Comparison of ENCODE assay signal across 8 cellular contexts in genomic region chr5:133111299-133111698, GRCh38. TPM values are rescaled to one million over a fixed set of nuclear protein-coding genes. Genes with fewer than 3 reads are reported as not detected.
DNase-seq lines count a peak whose midpoint lies in the region; ATAC-seq, FAIRE-seq and TF ChIP-seq lines count a peak whose summit lies in the region.

No MANE protein-coding gene starts in this region.

- peak; percentile 89 for ATAC-seq in HCT116

- POLR2A ChIA-PET in HCT116 (lab: Charles Lee) = no interaction called here

- H2AFZ ChIP-seq in HCT116 (ENCODE audit: low read depth, low read length, poor library complexity, severe bottlenecking) = peak overlapping the region; percentile 91

- DNase-seq in Caki2 (ENCODE audit: low read depth) = peak; percentile 63
- DNase-seq in HCT116 (ENCODE audit: low read depth, low spot score) = peak; percentile 68
- peak; percentile 58 for DNase-seq in NCI-H345 treated with DMSO at 0.1 percent for 48 hours (lab: John Stamatoyannopoulos, UW; ENCODE audit: unreplicated experiment)
- DNase-seq in activated CD4-positive, CD25-positive, alpha-beta regulatory T cell treated with anti-CD3 and anti-CD28 coated beads, Interleukin-2, amount 50 U/mL, for 16 hours (ENCODE audit: low read depth, low spot score) = peak; percentile 43
- peak; percentile 89 to 90 for DNase-seq in cardiac fibroblast (ENCODE audit: low read depth in 2 of 2)
- peak; percentile 92 for DNase-seq in kidney
- DNase-seq in stimulated activated CD4-positive, alpha-beta T cell treated with anti-CD3 and anti-CD28 coated beads, Interleukin-1b, Interleukin-23, amount 100 ng/mL, for 4 hours (ENCODE audit: low read depth in 2 of 2) = peak; percentile 72 to 79
- DNase-seq in mesenteric fat pad (ENCODE audit: low spot score) = no peak

- intact Hi-C loops in HCT116 (cut with micrococcal nuclease) = loop anchor here (1.0 to 5.0 kb wide), 7 partner anchors 137 to 833 kb away; no protein-coding TSS in a partner anchor
- intact Hi-C loops in kidney (cut with DNase I) = loop anchor here (5.0 kb wide), 1 partner anchor 756 kb away; no protein-coding TSS in a partner anchor

- CTCF ChIA-PET in HCT116 (lab: Charles Lee) = interaction anchor here (0.7 to 3.2 kb wide), 7 partner anchors 17 to 834 kb away, joined by 3 to 36 read pairs (median 3); no protein-coding TSS in a partner anchor

- no peaks in the 10 kb centered on the region for H4K20me1 ChIP-seq in HCT116 (ENCODE audit: insufficient read depth)

- H3K9me2 ChIP-seq in HCT116 (ENCODE audit: insufficient read depth) = no peaks in the 10 kb centered on the region

- FAIRE-seq in kidney (lab: Jason Lieb, UNC) = no peak

- no peak overlapping the region for H3K4me3 ChIP-seq in HCT116 (replicated peaks in 1 of 2; ENCODE audit: low read depth in 1 of 2, low read length in 2 of 2)
- H3K4me3 ChIP-seq in cardiac fibroblast (replicated peaks in 1 of 2; ENCODE audit: low read depth in 2 of 2, low read length in 2 of 2) = no peak overlapping the region
- no peak overlapping the region for H3K4me3 ChIP-seq in kidney (ENCODE audit: low read length in 2 of 2)

- TF ChIP-seq POLR2A in HCT116 (IDR thresholded peaks at IDR 0.05; ENCODE audit: borderline replicate concordance, extremely low read depth, insufficient read depth, insufficient read length) = no peak

- peak; percentile 99 for TF ChIP-seq RAD21 in HCT116 (IDR thresholded peaks at IDR 0.05; ENCODE audit: low read depth)

- no peaks in the 10 kb centered on the region for H3K79me2 ChIP-seq in HCT116 (ENCODE audit: insufficient read depth, low read length)

- no peaks in the 10 kb centered on the region for H3K27me3 ChIP-seq in HCT116 (ENCODE audit: insufficient read depth, low read length)

- in situ Hi-C loops in Caki2 (cut with HindIII; ENCODE audit: low pct_unique_long_range_greater_than_20kb, low sequenced_read_pairs) = no loop called here

- TF ChIP-seq CTCF in HCT116 (IDR thresholded peaks at IDR 0.05 in 2 of 3, conservative IDR thresholded peaks at IDR 0.05 in 1 of 3; ENCODE audit: borderline replicate concordance in 1 of 3, insufficient read depth in 1 of 3, low read depth in 2 of 3, low read length in 2 of 3) (peak; percentile 92 to 97 (median 93)), cardiac fibroblast (IDR thresholded peaks at IDR 0.05; ENCODE audit: low read depth, low read length) (peak; percentile 90), kidney (IDR thresholded peaks at IDR 0.05; ENCODE audit: borderline replicate concordance, extremely low read depth, insufficient read depth) (peak; percentile 89)

- peak overlapping the region; percentile 17 for H3K4me2 ChIP-seq in HCT116 (ENCODE audit: low read length)

- H3K9ac ChIP-seq in HCT116 (ENCODE audit: low read length) = no peak overlapping the region
- H3K9ac ChIP-seq in kidney (ENCODE audit: low read length in 2 of 2) = no peak overlapping the region

- H3K36me3 ChIP-seq in HCT116 (ENCODE audit: control insufficient read depth in 1 of 2, insufficient read depth in 2 of 2, low read length in 2 of 2) = no peaks in the 10 kb centered on the region
- no peaks in the 10 kb centered on the region for H3K36me3 ChIP-seq in kidney (ENCODE audit: control insufficient read depth in 1 of 2, insufficient read depth in 2 of 2, low read length in 2 of 2)

- H3K4me1 ChIP-seq in HCT116 (ENCODE audit: control insufficient read depth in 1 of 2, insufficient read depth in 2 of 2, low read length in 2 of 2) = peaks cover 0 to 6% of the 10 kb centered on the region in 2 experiments; a peak in 1 of 4 replicates
- no peaks in the 10 kb centered on the region for H3K4me1 ChIP-seq in kidney (ENCODE audit: control insufficient read depth in 1 of 2, insufficient read depth in 1 of 2, low read depth in 1 of 2, low read length in 2 of 2)

- RAD21 ChIA-PET in HCT116 (lab: Charles Lee; ENCODE audit: low non-redundant PET in 1 of 2, low total read pairs in 2 of 2, uncharacterized antibody in 2 of 2, unreplicated experiment in 2 of 2) = interaction anchor here (0.7 to 1.5 kb wide), 5 partner anchors 135 to 312 kb away, joined by 3 to 6 read pairs (median 4); no protein-coding TSS in a partner anchor

- H3K9me3 ChIP-seq in HCT116 (ENCODE audit: control insufficient read depth in 1 of 2, insufficient read depth in 1 of 2, low read depth in 1 of 2, low read length in 2 of 2) (no peaks in the 10 kb centered on the region), kidney (ENCODE audit: control insufficient read depth in 1 of 2, low read length in 2 of 2) (no peaks in the 10 kb centered on the region)

- H3K27ac ChIP-seq in HCT116 (ENCODE audit: low read depth, low read length) (no peak overlapping the region), kidney (ENCODE audit: low read depth in 2 of 2, low read length in 2 of 2) (no peak overlapping the region)

- no TSS peak for BruUV-seq in HCT116 (replicated peaks; lab: Mats Ljungman, UMichigan)

TF ChIP-seq in HCT116, 20 proteins besides CTCF, POLR2A, EP300 and RAD21:
- TF ChIP-seq SIN3A (IDR thresholded peaks at IDR 0.05; ENCODE audit: low read depth) (no peak), ZFX (IDR thresholded peaks at IDR 0.05) (no peak), YY1 (IDR thresholded peaks at IDR 0.05; ENCODE audit: extremely low read depth, insufficient replicate concordance, low read depth, low read length) (peak; percentile 36)
TF ChIP-seq in HCT116: peak in this region for 1.

RNA-seq across cellular contexts. Expression of gene HSPA4, which starts 59.5 kb away (rescaled TPM):
- 123 and 188 TPM in 2 replicates for total RNA-seq in Caki2 (2014; rRNA removed; shearing (Covaris generic); ENCODE audit: low replicate concordance)
- 212 TPM for total RNA-seq in HCT116 (2021; ENCODE audit: unreplicated experiment)
- 46.8 and 63.6 TPM in 2 replicates for polyA plus RNA-seq in HCT116 (2012)
- 79.7 TPM for total RNA-seq in kidney
- polyA plus RNA-seq in kidney (ENCODE audit: insufficient read depth, low read depth, low replicate concordance) = 81.5 TPM
- 101 TPM for total RNA-seq in mesenteric fat pad
